In genomic region chr13:113835461-113836274, GRCh38 we compare ENCODE assay signal across 11 cellular contexts. TPM values are rescaled to one million over a fixed set of nuclear protein-coding genes. Genes with fewer than 3 reads are reported as not detected.
DNase-seq lines count a peak whose midpoint lies in the region; ATAC-seq and TF ChIP-seq lines count a peak whose summit lies in the region.
"Had no signal": no experiment of that assay in that cellular context is flagged by ENCODE, and none has a peak within 500 bp of the region (broad histone marks: within the 10 kb centered on the region; RNA-seq: fewer than 3 reads in every experiment).

No MANE protein-coding gene starts in this region.

- CTCF ChIA-PET in WTC11 (lab: Charles Lee), result interaction anchor here (0.6 kb wide), 2 partner anchors 22 to 112 kb away, joined by 3 to 7 read pairs; no protein-coding TSS in a partner anchor

- H3K27me3 ChIP-seq in lower lobe of right lung (ENCODE audit: low read depth), result no peaks in the 10 kb centered on the region
- H3K27me3 ChIP-seq: cardiac muscle cell had no signal

- peaks cover 44% of the 10 kb centered on the region for H3K36me3 ChIP-seq in lower lobe of right lung
- H3K36me3 ChIP-seq: cardiac muscle cell had no signal

- POLR2A ChIA-PET in WTC11 (lab: Charles Lee), result no interaction called here

- peaks cover 8% of the 10 kb centered on the region for H3K36me3 Mint-ChIP-seq in WTC11
- H3K36me3 Mint-ChIP-seq in activated naive CD8-positive, alpha-beta T cell treated with anti-CD3 and anti-CD28 coated beads, Interleukin-2, amount 50 U/mL, for 24 hours (ENCODE audit: low read depth), result peaks cover 3% of the 10 kb centered on the region
- H3K36me3 Mint-ChIP-seq: immature natural killer cell had no signal

- no peak overlapping the region for H3K27ac ChIP-seq in lower lobe of right lung

- peaks cover 16% of the 10 kb centered on the region for H3K4me1 Mint-ChIP-seq in WTC11
- peaks cover 2% of the 10 kb centered on the region for H3K4me1 Mint-ChIP-seq in activated naive CD8-positive, alpha-beta T cell treated with anti-CD3 and anti-CD28 coated beads, Interleukin-2, amount 50 U/mL, for 24 hours

- no peak overlapping the region for H3K4me3 Mint-ChIP-seq in WTC11
- no peak overlapping the region for H3K4me3 Mint-ChIP-seq in activated naive CD8-positive, alpha-beta T cell treated with anti-CD3 and anti-CD28 coated beads, Interleukin-2, amount 50 U/mL, for 24 hours
- H3K4me3 Mint-ChIP-seq: immature natural killer cell; stimulated activated naive CD8-positive, alpha-beta T cell treated with anti-CD3 and anti-CD28 coated beads, Interleukin-15, Interleukin-2, amounts not matched to agents 100 ng/mL and 50 ng/mL, for 24 hours had no signal

- H3K27me3 Mint-ChIP-seq in WTC11 (ENCODE audit: low read depth), result no peaks in the 10 kb centered on the region
- no peaks in the 10 kb centered on the region for H3K27me3 Mint-ChIP-seq in activated naive CD8-positive, alpha-beta T cell treated with anti-CD3 and anti-CD28 coated beads, Interleukin-2, amount 50 U/mL, for 24 hours
- H3K27me3 Mint-ChIP-seq: stimulated activated naive CD8-positive, alpha-beta T cell treated with anti-CD3 and anti-CD28 coated beads, Interleukin-15, Interleukin-2, amounts not matched to agents 100 ng/mL and 50 ng/mL, for 24 hours had no signal

- H3K9me3 ChIP-seq in lower lobe of right lung, result no peaks in the 10 kb centered on the region

- no peaks in the 10 kb centered on the region for H3K9me3 Mint-ChIP-seq in WTC11
- no peaks in the 10 kb centered on the region for H3K9me3 Mint-ChIP-seq in activated naive CD8-positive, alpha-beta T cell treated with anti-CD3 and anti-CD28 coated beads, Interleukin-2, amount 50 U/mL, for 24 hours
- H3K9me3 Mint-ChIP-seq: immature natural killer cell; stimulated activated naive CD8-positive, alpha-beta T cell treated with anti-CD3 and anti-CD28 coated beads, Interleukin-15, Interleukin-2, amounts not matched to agents 100 ng/mL and 50 ng/mL, for 24 hours had no signal

- no peak overlapping the region for H3K4me3 ChIP-seq in lower lobe of right lung
- H3K4me3 ChIP-seq: cardiac muscle cell had no signal

- intact Hi-C loops in lower lobe of right lung (cut with DNase I), result no loop called here

- ATAC-seq in WTC11, result no peak; the same call in 1 of the 2 replicates
- no peak for ATAC-seq in lower lobe of right lung
- no peak for ATAC-seq in activated naive CD8-positive, alpha-beta T cell treated with anti-CD3 and anti-CD28 coated beads, Interleukin-2, amount 50 U/mL, for 24 hours
- no peak for ATAC-seq in GM18873 (IDR thresholded peaks at IDR 0.05; ENCODE audit: low FRiP score, unreplicated experiment)

- TF ChIP-seq CTCF in WTC11 (IDR thresholded peaks at IDR 0.05) (no peak), lower lobe of right lung (IDR thresholded peaks at IDR 0.05) (no peak)

- peaks cover 37% of the 10 kb centered on the region for H3K4me1 ChIP-seq in lower lobe of right lung

- DNase-seq in DMS79 (lab: John Stamatoyannopoulos, UW) (peak; percentile 96), MV-4-11 (lab: John Stamatoyannopoulos, UW) (peak; percentile 17), WTC11 (ENCODE audit: low spot score) (no peak), lower lobe of right lung (peak; percentile 36), superior temporal gyrus (ENCODE audit: extremely low spot score) (no peak)
- no peak for DNase-seq in activated naive CD8-positive, alpha-beta T cell treated with anti-CD3 and anti-CD28 coated beads, Interleukin-2, amount 50 U/mL, for 24 hours
- no peak for DNase-seq in activated CD8-positive, alpha-beta memory T cell treated with anti-CD3 and anti-CD28 coated beads, Interleukin-2, amount 50 U/mL, for 48 hours
- DNase-seq: immature natural killer cell had no signal

- 0 out of 2 replicates have a peak overlapping the region, but pooled peaks have one; percentile 18 for H3K27ac Mint-ChIP-seq in WTC11
- H3K27ac Mint-ChIP-seq in activated naive CD8-positive, alpha-beta T cell treated with anti-CD3 and anti-CD28 coated beads, Interleukin-2, amount 50 U/mL, for 24 hours, result no peak overlapping the region
- H3K27ac Mint-ChIP-seq: immature natural killer cell; stimulated activated naive CD8-positive, alpha-beta T cell treated with anti-CD3 and anti-CD28 coated beads, Interleukin-15, Interleukin-2, amounts not matched to agents 100 ng/mL and 50 ng/mL, for 24 hours had no signal

TF ChIP-seq in WTC11, 78 proteins besides CTCF, POLR2A, EP300 and RAD21 (continues in another document):
- TF ChIP-seq ZNF317 (CRISPR knock-in tag; IDR thresholded peaks at IDR 0.05; ENCODE audit: borderline replicate concordance, low read depth) (no peak), NR3C1 (CRISPR knock-in tag; conservative IDR thresholded peaks at IDR 0.05; ENCODE audit: low read depth) (no peak), MAX (CRISPR knock-in tag; IDR thresholded peaks at IDR 0.05) (no peak), ZBTB21 (CRISPR knock-in tag; IDR thresholded peaks at IDR 0.05; ENCODE audit: borderline replicate concordance) (no peak), SMAD4 (CRISPR knock-in tag; IDR thresholded peaks at IDR 0.05) (no peak), TP53 (CRISPR knock-in tag; IDR thresholded peaks at IDR 0.05) (no peak), STAT6 (CRISPR knock-in tag; conservative IDR thresholded peaks at IDR 0.05; ENCODE audit: low read depth) (no peak), GABPB1 (CRISPR knock-in tag; IDR thresholded peaks at IDR 0.05) (no peak), GTF2I (CRISPR knock-in tag; conservative IDR thresholded peaks at IDR 0.05) (no peak), ERG (CRISPR knock-in tag; IDR thresholded peaks at IDR 0.05) (no peak), ESRRA (CRISPR knock-in tag; IDR thresholded peaks at IDR 0.05; ENCODE audit: borderline replicate concordance) (no peak), E2F4 (CRISPR knock-in tag; IDR thresholded peaks at IDR 0.05; ENCODE audit: borderline replicate concordance, low read depth) (no peak), SOX15 (CRISPR knock-in tag; IDR thresholded peaks at IDR 0.05) (no peak), MXD4 (CRISPR knock-in tag; IDR thresholded peaks at IDR 0.05; ENCODE audit: borderline replicate concordance) (no peak), JAZF1 (CRISPR knock-in tag; IDR thresholded peaks at IDR 0.05) (no peak), ZNF425 (CRISPR knock-in tag; conservative IDR thresholded peaks at IDR 0.05) (no peak)

RNA-seq across cellular contexts. Expression of gene GAS6, which starts 28.2 kb away (rescaled TPM):
- total RNA-seq in WTC11 (2021), result 29.4 to 33.7 TPM (median 33.7 TPM) in 3 replicates
- 111 TPM for total RNA-seq in lower lobe of right lung

Comparison
In these comparisons a context has a peak if more than half of its experiments do, and no peak if none do; other contexts are left out.
1. DNase-seq: peak in DMS79 (single experiment), MV-4-11 (single experiment) and lower lobe of right lung (single experiment); none in WTC11 (single experiment), superior temporal gyrus (single experiment), activated naive CD8-positive, alpha-beta T cell treated with anti-CD3 and anti-CD28 coated beads, Interleukin-2, amount 50 U/mL, for 24 hours (single experiment) and activated CD8-positive, alpha-beta memory T cell treated with anti-CD3 and anti-CD28 coated beads, Interleukin-2, amount 50 U/mL, for 48 hours (single experiment).